2 cellular contexts compared by ENCODE assay signal in genomic region chr1:235313262-235313661, GRCh38.
TF ChIP-seq lines count a peak whose summit lies in the region.

No MANE protein-coding gene starts in this region.

TF ChIP-seq in IMR-90, 13 proteins besides CTCF, POLR2A, EP300 and RAD21:
- TF ChIP-seq SMC3 (IDR thresholded peaks at IDR 0.05; ENCODE audit: low read depth, low read length) (no peak), ELK1 (IDR thresholded peaks at IDR 0.05; ENCODE audit: borderline replicate concordance, low read depth, low read length) (no peak), MAZ (IDR thresholded peaks at IDR 0.05; ENCODE audit: borderline replicate concordance, low read depth, low read length) (no peak), RFX5 (IDR thresholded peaks at IDR 0.05; ENCODE audit: low read depth, low read length) (no peak), MXI1 (IDR thresholded peaks at IDR 0.05; ENCODE audit: borderline replicate concordance, low read depth, low read length) (no peak)

TF ChIP-seq in GM12878, 131 proteins besides CTCF, POLR2A, EP300 and RAD21:
- no peak for TF ChIP-seq ZZZ3 (IDR thresholded peaks at IDR 0.05; ENCODE audit: control insufficient read depth, insufficient read length, low read depth)
- TF ChIP-seq CREM (IDR thresholded peaks at IDR 0.05; ENCODE audit: low read depth): no peak
- no peak for TF ChIP-seq E4F1 (IDR thresholded peaks at IDR 0.05; ENCODE audit: borderline replicate concordance, partially characterized antibody)
- no peak for TF ChIP-seq NR2C2 (IDR thresholded peaks at IDR 0.05; ENCODE audit: borderline replicate concordance, control insufficient read depth, insufficient read length, low read depth)
